Comparison of ENCODE assay signal across 11 cellular contexts in the genomic region with DNA sequence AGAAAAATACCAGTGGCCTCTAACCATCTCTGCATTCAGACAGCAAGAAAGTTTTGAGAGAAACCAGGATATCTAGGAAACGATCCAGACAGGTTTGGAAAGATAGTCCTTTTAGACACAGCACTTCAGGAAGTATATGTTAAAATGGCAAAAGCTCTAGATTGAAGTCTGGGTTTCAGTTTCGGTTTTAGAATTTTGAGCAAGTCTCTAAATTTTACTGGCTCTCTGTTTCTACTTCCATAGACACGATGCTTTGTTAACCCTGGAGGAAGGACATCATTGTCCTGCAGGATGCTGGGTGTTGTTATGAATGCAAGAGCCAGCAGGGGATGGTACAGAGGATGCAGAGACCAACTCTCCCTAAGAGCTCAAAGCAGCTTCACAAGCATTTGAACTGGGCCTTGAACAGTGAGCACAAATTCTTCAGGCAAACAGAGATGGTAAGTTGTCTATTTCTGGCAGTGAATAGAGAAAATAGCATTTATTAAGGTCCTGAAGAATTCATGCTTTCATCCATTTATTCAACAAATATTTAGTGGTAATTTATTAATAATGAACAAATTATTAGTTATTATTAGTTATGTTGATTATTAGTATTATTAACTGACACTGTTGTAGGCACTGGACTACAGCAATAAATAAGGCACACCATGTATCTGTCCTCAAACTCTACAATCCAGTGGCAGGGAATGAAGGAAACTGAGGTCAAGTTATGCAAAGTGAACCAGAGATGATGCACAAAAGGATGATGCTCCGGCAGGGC.
DNase-seq lines count a peak whose midpoint lies in the region; ATAC-seq and TF ChIP-seq lines count a peak whose summit lies in the region.
"Had no signal": no experiment of that assay in that cellular context is flagged by ENCODE, and none has a peak within 500 bp of the region (broad histone marks: within the 10 kb centered on the region; RNA-seq: fewer than 3 reads in every experiment).

No MANE protein-coding gene starts in this region.

- ATAC-seq in natural killer cell treated with Interleukin-12 subunit alpha and Interleukin-12 subunit beta and Interleukin-15 and Interleukin-18, amount 100 ng/mL, for 72 hours: no peak
- ATAC-seq in GM19023 (IDR thresholded peaks at IDR 0.05; ENCODE audit: unreplicated experiment): no peak
- ATAC-seq in right cardiac atrium: no peak

- no peaks in the 10 kb centered on the region for H3K4me1 ChIP-seq in right cardiac atrium (ENCODE audit: control insufficient read depth, insufficient read depth, low read length)
- H3K4me1 ChIP-seq: breast epithelium had no signal

- DNase-seq in ELR (ENCODE audit: low read depth): peak; percentile 23
- peak; percentile 19 to 23 for DNase-seq in Kasumi-1 (lab: John Stamatoyannopoulos, UW)
- DNase-seq in cardiac fibroblast (ENCODE audit: low read depth in 2 of 2): peak; percentile 33 to 35
- DNase-seq in natural killer cell treated with Interleukin-12 subunit alpha and Interleukin-12 subunit beta and Interleukin-15 and Interleukin-18, amount 100 ng/mL, for 72 hours (ENCODE audit: low spot score): no peak
- no peak for DNase-seq in T1000 (lab: John Stamatoyannopoulos, UW)
- no peak for DNase-seq in right cardiac atrium
- DNase-seq: NCI-H1694 treated with DMSO at 0.1 percent for 48 hours, substantia nigra had no signal

- no peak overlapping the region for H3K27ac ChIP-seq in right cardiac atrium (ENCODE audit: low read length)
- H3K27ac ChIP-seq: breast epithelium, VCaP had no signal

- H3K4me3 ChIP-seq in cardiac fibroblast (replicated peaks in 1 of 2; ENCODE audit: low read depth in 2 of 2, low read length in 2 of 2): no peak overlapping the region
- H3K4me3 ChIP-seq in right cardiac atrium (ENCODE audit: low read length): no peak overlapping the region
- H3K4me3 ChIP-seq: breast epithelium had no signal

- H3K27me3 ChIP-seq in right cardiac atrium (ENCODE audit: control insufficient read depth, insufficient read depth): no peaks in the 10 kb centered on the region
- H3K27me3 ChIP-seq: breast epithelium had no signal

- no peak overlapping the region for H3K27ac Mint-ChIP-seq in natural killer cell treated with Interleukin-12 subunit alpha and Interleukin-12 subunit beta and Interleukin-15 and Interleukin-18, amount 100 ng/mL, for 72 hours

- H3K36me3 Mint-ChIP-seq in natural killer cell treated with Interleukin-12 subunit alpha and Interleukin-12 subunit beta and Interleukin-15 and Interleukin-18, amount 100 ng/mL, for 72 hours: no peaks in the 10 kb centered on the region

- peaks cover 8 to 10% of the 10 kb centered on the region in 2 donors for H3K4me1 Mint-ChIP-seq in natural killer cell treated with Interleukin-12 subunit alpha and Interleukin-12 subunit beta and Interleukin-15 and Interleukin-18, amount 100 ng/mL, for 72 hours (ENCODE audit: low read depth in 2 of 2)

- intact Hi-C loops in right cardiac atrium (cut with DNase I): no loop called here

- H3K4me3 Mint-ChIP-seq in natural killer cell treated with Interleukin-12 subunit alpha and Interleukin-12 subunit beta and Interleukin-15 and Interleukin-18, amount 100 ng/mL, for 72 hours: peak overlapping the region; percentile 8

- TF ChIP-seq CTCF in cardiac fibroblast (IDR thresholded peaks at IDR 0.05; ENCODE audit: low read depth, low read length): peak; percentile 21

- no peaks in the 10 kb centered on the region for H3K9me3 ChIP-seq in right cardiac atrium (ENCODE audit: control insufficient read depth, low read length)
- H3K9me3 ChIP-seq: breast epithelium had no signal

- WGBS in right cardiac atrium: 58% methylated on average over 4 of the region's 4 CpGs

- H3K9me3 Mint-ChIP-seq in natural killer cell treated with Interleukin-12 subunit alpha and Interleukin-12 subunit beta and Interleukin-15 and Interleukin-18, amount 100 ng/mL, for 72 hours: no peaks in the 10 kb centered on the region

- H3K27me3 Mint-ChIP-seq in natural killer cell treated with Interleukin-12 subunit alpha and Interleukin-12 subunit beta and Interleukin-15 and Interleukin-18, amount 100 ng/mL, for 72 hours: peaks cover 0 to 5% of the 10 kb centered on the region in 2 donors

Comparison
In these comparisons a context has a peak if more than half of its experiments do, and no peak if none do; other contexts are left out.
1. DNase-seq: peak in ELR (single experiment), Kasumi-1 (2 of 2) and cardiac fibroblast (2 of 2); none in natural killer cell treated with Interleukin-12 subunit alpha and Interleukin-12 subunit beta and Interleukin-15 and Interleukin-18, amount 100 ng/mL, for 72 hours (single experiment), T1000 (single experiment) and right cardiac atrium (0 of 3).